1 cellular context compared by ENCODE assay signal in genomic region chr19:29715695-29716581, GRCh38.
TF ChIP-seq lines count a peak whose summit lies in the region.

No MANE protein-coding gene starts in this region.

TF ChIP-seq in HEK293, 187 proteins besides CTCF, POLR2A, EP300 and RAD21 (continued from another document):
- TF ChIP-seq ZNF266 (tag by site-specific recombination; IDR thresholded peaks at IDR 0.05; ENCODE audit: low read depth) = no peak; the same call in 1 of the 2 replicates
- peak; percentile 10; the same call in 1 of the 2 replicates for TF ChIP-seq MZF1 (tag by site-specific recombination; IDR thresholded peaks at IDR 0.05; ENCODE audit: borderline replicate concordance)
- TF ChIP-seq, protein P1, sequence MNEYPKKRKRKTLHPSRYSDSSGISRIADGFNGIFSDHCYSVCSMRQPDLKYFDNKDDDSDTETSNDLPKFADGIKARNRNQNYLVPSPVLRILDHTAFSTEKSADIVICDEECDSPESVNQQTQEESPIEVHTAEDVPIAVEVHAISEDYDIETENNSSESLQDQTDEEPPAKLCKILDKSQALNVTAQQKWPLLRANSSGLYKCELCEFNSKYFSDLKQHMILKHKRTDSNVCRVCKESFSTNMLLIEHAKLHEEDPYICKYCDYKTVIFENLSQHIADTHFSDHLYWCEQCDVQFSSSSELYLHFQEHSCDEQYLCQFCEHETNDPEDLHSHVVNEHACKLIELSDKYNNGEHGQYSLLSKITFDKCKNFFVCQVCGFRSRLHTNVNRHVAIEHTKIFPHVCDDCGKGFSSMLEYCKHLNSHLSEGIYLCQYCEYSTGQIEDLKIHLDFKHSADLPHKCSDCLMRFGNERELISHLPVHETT (tag by site-specific recombination; IDR thresholded peaks at IDR 0.05) = peak; percentile 54; the same call in 1 of the 2 replicates
- peak; percentile 62 for TF ChIP-seq SP7 (tag by site-specific recombination; IDR thresholded peaks at IDR 0.05)
- TF ChIP-seq ZNF146 (tag by site-specific recombination; IDR thresholded peaks at IDR 0.05) = 0 out of 2 replicates have a peak, but pooled peaks have one; percentile 10
- peak; percentile 97; the same call in 1 of the 2 replicates for TF ChIP-seq ZNF335 (tag by site-specific recombination; conservative IDR thresholded peaks at IDR 0.05)
- TF ChIP-seq, protein P2, sequence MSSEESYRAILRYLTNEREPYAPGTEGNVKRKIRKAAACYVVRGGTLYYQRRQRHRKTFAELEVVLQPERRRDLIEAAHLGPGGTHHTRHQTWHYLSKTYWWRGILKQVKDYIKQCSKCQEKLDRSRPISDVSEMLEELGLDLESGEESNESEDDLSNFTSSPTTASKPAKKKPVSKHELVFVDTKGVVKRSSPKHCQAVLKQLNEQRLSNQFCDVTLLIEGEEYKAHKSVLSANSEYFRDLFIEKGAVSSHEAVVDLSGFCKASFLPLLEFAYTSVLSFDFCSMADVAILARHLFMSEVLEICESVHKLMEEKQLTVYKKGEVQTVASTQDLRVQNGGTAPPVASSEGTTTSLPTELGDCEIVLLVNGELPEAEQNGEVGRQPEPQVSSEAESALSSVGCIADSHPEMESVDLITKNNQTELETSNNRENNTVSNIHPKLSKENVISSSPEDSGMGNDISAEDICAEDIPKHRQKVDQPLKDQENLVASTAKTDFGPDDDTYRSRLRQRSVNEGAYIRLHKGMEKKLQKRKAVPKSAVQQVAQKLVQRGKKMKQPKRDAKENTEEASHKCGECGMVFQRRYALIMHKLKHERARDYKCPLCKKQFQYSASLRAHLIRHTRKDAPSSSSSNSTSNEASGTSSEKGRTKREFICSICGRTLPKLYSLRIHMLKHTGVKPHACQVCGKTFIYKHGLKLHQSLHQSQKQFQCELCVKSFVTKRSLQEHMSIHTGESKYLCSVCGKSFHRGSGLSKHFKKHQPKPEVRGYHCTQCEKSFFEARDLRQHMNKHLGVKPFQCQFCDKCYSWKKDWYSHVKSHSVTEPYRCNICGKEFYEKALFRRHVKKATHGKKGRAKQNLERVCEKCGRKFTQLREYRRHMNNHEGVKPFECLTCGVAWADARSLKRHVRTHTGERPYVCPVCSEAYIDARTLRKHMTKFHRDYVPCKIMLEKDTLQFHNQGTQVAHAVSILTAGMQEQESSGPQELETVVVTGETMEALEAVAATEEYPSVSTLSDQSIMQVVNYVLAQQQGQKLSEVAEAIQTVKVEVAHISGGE (tag by site-specific recombination; conservative IDR thresholded peaks at IDR 0.05; ENCODE audit: low read depth) = no peak
- TF ChIP-seq ZNF561 (tag by site-specific recombination; IDR thresholded peaks at IDR 0.05; ENCODE audit: borderline replicate concordance) = peak; percentile 81; the same call in 1 of the 2 replicates
- no peak for TF ChIP-seq ZNF184 (tag by site-specific recombination; IDR thresholded peaks at IDR 0.05)
- TF ChIP-seq ZXDB (tag by site-specific recombination; IDR thresholded peaks at IDR 0.05) = 0 out of 2 replicates have a peak, but pooled peaks have one; percentile 36
- peak; percentile 68 for TF ChIP-seq ZBTB21 (tag by site-specific recombination; IDR thresholded peaks at IDR 0.05)
- peak; percentile 60 for TF ChIP-seq ZNF623 (tag by site-specific recombination; IDR thresholded peaks at IDR 0.05)
- peak; percentile 14; the same call in 1 of the 2 replicates for TF ChIP-seq INSM2 (tag by site-specific recombination; IDR thresholded peaks at IDR 0.05)
- no peak for TF ChIP-seq ZNF747 (tag by site-specific recombination; IDR thresholded peaks at IDR 0.05)
